ENCODE assay signal across 1 cellular context in the genomic region with DNA sequence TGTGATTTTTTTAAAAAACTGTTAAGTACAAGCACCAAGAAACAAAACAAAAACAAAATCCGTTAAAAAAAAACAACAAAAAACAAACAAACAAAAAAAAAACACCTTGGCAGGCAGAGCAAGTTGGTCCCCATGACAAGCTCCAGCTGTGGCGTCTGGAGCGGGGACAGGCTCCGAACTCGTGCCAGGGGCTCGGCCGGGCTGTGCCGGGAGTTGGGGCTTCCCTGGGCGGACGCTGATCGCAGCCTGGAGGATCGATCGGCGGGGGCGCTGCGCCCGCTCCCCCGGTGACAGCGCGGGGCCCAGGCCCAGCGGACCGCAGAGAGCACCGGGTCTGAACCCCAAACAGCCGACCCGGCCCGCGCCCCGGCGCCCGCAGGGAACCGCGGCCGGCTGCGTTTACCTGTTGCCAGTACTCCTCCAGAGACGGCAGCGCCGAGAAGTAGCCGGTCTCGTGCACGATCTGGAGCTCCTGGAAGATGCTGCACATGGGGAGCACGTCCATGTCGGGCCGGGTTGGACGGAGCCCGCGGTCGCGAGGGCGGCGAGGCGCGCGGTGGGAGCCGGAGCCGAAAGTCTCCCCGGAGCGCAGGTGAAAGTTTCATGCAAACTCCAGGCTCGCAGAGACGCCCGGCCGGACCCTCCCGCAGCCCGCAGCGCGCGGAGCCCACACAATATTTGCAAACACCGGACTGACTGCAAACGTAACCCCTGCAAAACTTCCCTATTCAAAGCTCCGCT.
TF ChIP-seq lines count a peak whose summit lies in the region.

TSS of gene KLF6 (minus strand) at position 700 of the 741 bp plus-strand sequence. CDS start at position 505, 195 bp downstream.

TF ChIP-seq in GM12878, 131 proteins besides CTCF, POLR2A, EP300 and RAD21 (continued from another document and continues in another):
- TF ChIP-seq USF2 (IDR thresholded peaks at IDR 0.05; ENCODE audit: borderline replicate concordance, low read depth, low read length) (no peak), FOXK2 (IDR thresholded peaks at IDR 0.05) (no peak), RFX5 (IDR thresholded peaks at IDR 0.05; ENCODE audit: low read depth, low read length) (no peak), ZBTB40 (IDR thresholded peaks at IDR 0.05; ENCODE audit: borderline replicate concordance) (no peak), SPI1 (IDR thresholded peaks at IDR 0.05; ENCODE audit: borderline replicate concordance, insufficient read depth, low read depth, low read length) (no peak), PAX5 (IDR thresholded peaks at IDR 0.05; ENCODE audit: borderline replicate concordance, low read depth, low read length) (no peak), CREB1 (IDR thresholded peaks at IDR 0.05; ENCODE audit: low read depth) (no peak), BACH1 (IDR thresholded peaks at IDR 0.05; ENCODE audit: borderline replicate concordance) (peak; percentile 77), LARP7 (IDR thresholded peaks at IDR 0.05) (peak; percentile 99), NBN (IDR thresholded peaks at IDR 0.05) (0 out of 2 replicates have a peak, but pooled peaks have one; percentile 33), NFYA (IDR thresholded peaks at IDR 0.05; ENCODE audit: borderline replicate concordance, low read depth, low read length) (no peak), NFXL1 (IDR thresholded peaks at IDR 0.05; ENCODE audit: borderline replicate concordance) (no peak), RCOR1 (conservative IDR thresholded peaks at IDR 0.05; ENCODE audit: low read depth, low read length) (no peak), PBX3 (IDR thresholded peaks at IDR 0.05; ENCODE audit: insufficient replicate concordance, low read depth, low read length) (no peak), SREBF1 (IDR thresholded peaks at IDR 0.05; ENCODE audit: low read length) (no peak), MLLT1 (IDR thresholded peaks at IDR 0.05) (peak; percentile 96), CHD1 (IDR thresholded peaks at IDR 0.05; ENCODE audit: low read depth, low read length) (peak; percentile 93), MAX (IDR thresholded peaks at IDR 0.05; ENCODE audit: low read depth, low read length) (peak; percentile 9), FOXM1 (IDR thresholded peaks at IDR 0.05; ENCODE audit: low read depth, low read length) (no peak), EGR1 (IDR thresholded peaks at IDR 0.05; ENCODE audit: borderline replicate concordance in 1 of 2, low read depth in 2 of 2, low read length in 2 of 2) (peak in 1 of 2 experiments; percentile 94; a peak in 2 of 3 replicates), MYB (IDR thresholded peaks at IDR 0.05; ENCODE audit: borderline replicate concordance, low read depth, low read length) (no peak), NFIC (IDR thresholded peaks at IDR 0.05; ENCODE audit: low read depth, low read length) (no peak), REST (IDR thresholded peaks at IDR 0.05; ENCODE audit: low read depth, low read length) (no peak), SP1 (IDR thresholded peaks at IDR 0.05; ENCODE audit: low read depth, low read length) (no peak), YBX1 (IDR thresholded peaks at IDR 0.05) (no peak), POLR2AphosphoS2 (IDR thresholded peaks at IDR 0.05; ENCODE audit: low read depth, low read length) (0 out of 2 replicates have a peak, but pooled peaks have one; percentile 63), ZNF207 (IDR thresholded peaks at IDR 0.05; ENCODE audit: borderline replicate concordance) (no peak), ATF2 (IDR thresholded peaks at IDR 0.05; ENCODE audit: low read length) (no peak), SREBF2 (IDR thresholded peaks at IDR 0.05; ENCODE audit: low read length) (no peak)
- TF ChIP-seq, protein P1, sequence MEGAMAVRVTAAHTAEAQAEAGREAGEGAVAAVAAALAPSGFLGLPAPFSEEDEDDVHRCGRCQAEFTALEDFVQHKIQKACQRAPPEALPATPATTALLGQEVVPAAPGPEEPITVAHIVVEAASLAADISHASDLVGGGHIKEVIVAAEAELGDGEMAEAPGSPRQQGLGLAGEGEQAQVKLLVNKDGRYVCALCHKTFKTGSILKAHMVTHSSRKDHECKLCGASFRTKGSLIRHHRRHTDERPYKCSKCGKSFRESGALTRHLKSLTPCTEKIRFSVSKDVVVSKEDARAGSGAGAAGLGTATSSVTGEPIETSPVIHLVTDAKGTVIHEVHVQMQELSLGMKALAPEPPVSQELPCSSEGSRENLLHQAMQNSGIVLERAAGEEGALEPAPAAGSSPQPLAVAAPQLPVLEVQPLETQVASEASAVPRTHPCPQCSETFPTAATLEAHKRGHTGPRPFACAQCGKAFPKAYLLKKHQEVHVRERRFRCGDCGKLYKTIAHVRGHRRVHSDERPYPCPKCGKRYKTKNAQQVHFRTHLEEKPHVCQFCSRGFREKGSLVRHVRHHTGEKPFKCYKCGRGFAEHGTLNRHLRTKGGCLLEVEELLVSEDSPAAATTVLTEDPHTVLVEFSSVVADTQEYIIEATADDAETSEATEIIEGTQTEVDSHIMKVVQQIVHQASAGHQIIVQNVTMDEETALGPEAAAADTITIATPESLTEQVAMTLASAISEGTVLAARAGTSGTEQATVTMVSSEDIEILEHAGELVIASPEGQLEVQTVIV (IDR thresholded peaks at IDR 0.05; ENCODE audit: borderline replicate concordance, partially characterized antibody), result no peak
- TF ChIP-seq, protein P2, sequence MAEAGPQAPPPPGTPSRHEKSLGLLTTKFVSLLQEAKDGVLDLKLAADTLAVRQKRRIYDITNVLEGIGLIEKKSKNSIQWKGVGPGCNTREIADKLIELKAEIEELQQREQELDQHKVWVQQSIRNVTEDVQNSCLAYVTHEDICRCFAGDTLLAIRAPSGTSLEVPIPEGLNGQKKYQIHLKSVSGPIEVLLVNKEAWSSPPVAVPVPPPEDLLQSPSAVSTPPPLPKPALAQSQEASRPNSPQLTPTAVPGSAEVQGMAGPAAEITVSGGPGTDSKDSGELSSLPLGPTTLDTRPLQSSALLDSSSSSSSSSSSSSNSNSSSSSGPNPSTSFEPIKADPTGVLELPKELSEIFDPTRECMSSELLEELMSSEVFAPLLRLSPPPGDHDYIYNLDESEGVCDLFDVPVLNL (IDR thresholded peaks at IDR 0.05; ENCODE audit: low read depth, low read length), result no peak
- TF ChIP-seq, protein P3, sequence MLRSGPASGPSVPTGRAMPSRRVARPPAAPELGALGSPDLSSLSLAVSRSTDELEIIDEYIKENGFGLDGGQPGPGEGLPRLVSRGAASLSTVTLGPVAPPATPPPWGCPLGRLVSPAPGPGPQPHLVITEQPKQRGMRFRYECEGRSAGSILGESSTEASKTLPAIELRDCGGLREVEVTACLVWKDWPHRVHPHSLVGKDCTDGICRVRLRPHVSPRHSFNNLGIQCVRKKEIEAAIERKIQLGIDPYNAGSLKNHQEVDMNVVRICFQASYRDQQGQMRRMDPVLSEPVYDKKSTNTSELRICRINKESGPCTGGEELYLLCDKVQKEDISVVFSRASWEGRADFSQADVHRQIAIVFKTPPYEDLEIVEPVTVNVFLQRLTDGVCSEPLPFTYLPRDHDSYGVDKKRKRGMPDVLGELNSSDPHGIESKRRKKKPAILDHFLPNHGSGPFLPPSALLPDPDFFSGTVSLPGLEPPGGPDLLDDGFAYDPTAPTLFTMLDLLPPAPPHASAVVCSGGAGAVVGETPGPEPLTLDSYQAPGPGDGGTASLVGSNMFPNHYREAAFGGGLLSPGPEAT (IDR thresholded peaks at IDR 0.05; ENCODE audit: low read depth), result no peak
- TF ChIP-seq, protein P4, sequence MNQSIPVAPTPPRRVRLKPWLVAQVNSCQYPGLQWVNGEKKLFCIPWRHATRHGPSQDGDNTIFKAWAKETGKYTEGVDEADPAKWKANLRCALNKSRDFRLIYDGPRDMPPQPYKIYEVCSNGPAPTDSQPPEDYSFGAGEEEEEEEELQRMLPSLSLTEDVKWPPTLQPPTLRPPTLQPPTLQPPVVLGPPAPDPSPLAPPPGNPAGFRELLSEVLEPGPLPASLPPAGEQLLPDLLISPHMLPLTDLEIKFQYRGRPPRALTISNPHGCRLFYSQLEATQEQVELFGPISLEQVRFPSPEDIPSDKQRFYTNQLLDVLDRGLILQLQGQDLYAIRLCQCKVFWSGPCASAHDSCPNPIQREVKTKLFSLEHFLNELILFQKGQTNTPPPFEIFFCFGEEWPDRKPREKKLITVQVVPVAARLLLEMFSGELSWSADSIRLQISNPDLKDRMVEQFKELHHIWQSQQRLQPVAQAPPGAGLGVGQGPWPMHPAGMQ (IDR thresholded peaks at IDR 0.05; ENCODE audit: borderline replicate concordance), result no peak
